18 cellular contexts compared by ENCODE assay signal in genomic region chr12:108459106-108459505, GRCh38.
"Had no signal": no experiment of that assay in that cellular context is flagged by ENCODE, and none has a peak within 500 bp of the region (broad histone marks: within the 10 kb centered on the region; RNA-seq: fewer than 3 reads in every experiment).

No MANE protein-coding gene starts in this region.

- H3K27me3 ChIP-seq: brain microvascular endothelial cell had no signal

- H3K36me3 ChIP-seq: brain microvascular endothelial cell had no signal

- DNase-seq: activated CD4-positive, alpha-beta T cell treated with anti-CD3 and anti-CD28 coated beads for 48 hours; activated CD4-positive, alpha-beta T cell treated with anti-CD3 and anti-CD28 coated beads, Interleukin-2, amount 50 U/mL, for 4 hours; activated CD4-positive, CD25-positive, alpha-beta regulatory T cell treated with anti-CD3 and anti-CD28 coated beads, Interleukin-2, amount 50 U/mL, for 72 hours; activated CD8-positive, alpha-beta memory T cell treated with anti-CD3 and anti-CD28 coated beads, Interleukin-2, amount 50 U/mL, for 48 hours; activated CD8-positive, alpha-beta T cell treated with anti-CD3 and anti-CD28 coated beads, Interleukin-2, amount 10 ng/mL, durations not matched to agents 7 days and 5 days; activated naive CD4-positive, alpha-beta T cell; activated T-cell treated with anti-CD3 and anti-CD28 coated beads, Interleukin-2, amount 50 U/mL, for 1 hour; brain microvascular endothelial cell; KG1; NCI-H1092; NCI-H1417; NCI-H2029 treated with DMSO at 0.1 percent for 48 hours; NCI-H446 treated with DMSO at 0.1 percent for 48 hours; NCI-H526 treated with DMSO at 0.1 percent for 48 hours; NCI-H82; SIG-M5; T-helper 17 cell; T-helper 9 cell had no signal

- H3K27ac ChIP-seq: brain microvascular endothelial cell had no signal
